In the genomic region with DNA sequence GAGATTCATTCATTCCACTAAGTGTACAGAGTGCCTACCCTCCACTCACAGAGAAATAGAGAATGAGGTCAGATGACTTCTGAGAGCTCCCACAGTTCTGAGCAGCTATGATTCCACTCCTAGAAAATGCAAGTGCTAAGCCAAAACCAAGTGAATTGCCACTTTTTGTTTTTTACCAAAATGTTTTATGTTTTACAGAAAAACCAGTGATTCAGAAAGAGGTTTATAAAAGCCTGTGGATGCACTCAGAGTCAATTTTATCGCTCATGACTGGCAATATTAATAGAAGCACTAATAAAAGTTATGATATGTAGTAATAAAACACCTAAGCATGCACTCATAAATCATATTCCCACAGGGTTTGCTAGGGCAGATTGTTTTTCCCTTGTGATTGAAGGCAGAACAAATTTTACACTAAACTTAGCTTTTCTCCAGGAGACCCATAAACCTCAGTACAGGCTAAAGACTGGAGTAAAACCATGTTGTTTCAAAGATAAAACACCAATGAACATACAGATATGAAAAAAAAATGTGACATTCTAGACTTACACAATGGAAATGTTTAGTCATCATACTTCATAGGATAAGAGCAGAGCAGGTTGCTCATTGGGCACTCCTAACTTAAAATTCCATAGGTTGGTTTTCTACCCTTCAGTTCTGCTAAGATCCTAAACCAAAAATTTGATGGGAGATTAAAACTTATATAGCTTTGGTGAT, we compare ENCODE assay signal across 1 cellular context.
TF ChIP-seq lines count a peak whose summit lies in the region.

No MANE protein-coding gene starts in this region.

TF ChIP-seq in IMR-90, 13 proteins besides CTCF, POLR2A, EP300 and RAD21 (continued from another document):
- TF ChIP-seq, protein P1, sequence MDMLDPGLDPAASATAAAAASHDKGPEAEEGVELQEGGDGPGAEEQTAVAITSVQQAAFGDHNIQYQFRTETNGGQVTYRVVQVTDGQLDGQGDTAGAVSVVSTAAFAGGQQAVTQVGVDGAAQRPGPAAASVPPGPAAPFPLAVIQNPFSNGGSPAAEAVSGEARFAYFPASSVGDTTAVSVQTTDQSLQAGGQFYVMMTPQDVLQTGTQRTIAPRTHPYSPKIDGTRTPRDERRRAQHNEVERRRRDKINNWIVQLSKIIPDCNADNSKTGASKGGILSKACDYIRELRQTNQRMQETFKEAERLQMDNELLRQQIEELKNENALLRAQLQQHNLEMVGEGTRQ (IDR thresholded peaks at IDR 0.05; ENCODE audit: low read depth, low read length), result 0 out of 2 replicates have a peak, but pooled peaks have one; percentile 18
